In genomic region chr3:25304916-25305315, GRCh38 we compare ENCODE assay signal across 2 cellular contexts.
TF ChIP-seq lines count a peak whose summit lies in the region.

No MANE protein-coding gene starts in this region.

TF ChIP-seq in GM23338, 12 proteins besides CTCF, POLR2A, EP300 and RAD21 (continued from another document):
- TF ChIP-seq ZNF462 (CRISPR knock-in tag; IDR thresholded peaks at IDR 0.05) (no peak), STAT1 (IDR thresholded peaks at IDR 0.05; ENCODE audit: unreplicated experiment) (no peak), ZNF331 (CRISPR knock-in tag; IDR thresholded peaks at IDR 0.05; ENCODE audit: low read depth) (no peak), CREB1 (CRISPR knock-in tag; IDR thresholded peaks at IDR 0.05; ENCODE audit: low read depth) (no peak), ETS1 (IDR thresholded peaks at IDR 0.05) (no peak), ZNF114 (CRISPR knock-in tag; IDR thresholded peaks at IDR 0.05) (no peak), NANOG (IDR thresholded peaks at IDR 0.05; ENCODE audit: borderline replicate concordance) (no peak), JUNB (IDR thresholded peaks at IDR 0.05; ENCODE audit: unreplicated experiment) (no peak), EZH2 (IDR thresholded peaks at IDR 0.05; ENCODE audit: low read depth, unreplicated experiment) (no peak), REST (IDR thresholded peaks at IDR 0.05; ENCODE audit: unreplicated experiment) (no peak)

TF ChIP-seq in WTC11, 78 proteins besides CTCF, POLR2A, EP300 and RAD21 (continued from another document):
- TF ChIP-seq ZNF532 (CRISPR knock-in tag; IDR thresholded peaks at IDR 0.05; ENCODE audit: borderline replicate concordance) (no peak), NR3C1 (CRISPR knock-in tag; conservative IDR thresholded peaks at IDR 0.05; ENCODE audit: low read depth) (no peak), GRHL2 (CRISPR knock-in tag; IDR thresholded peaks at IDR 0.05; ENCODE audit: insufficient replicate concordance, severe bottlenecking) (no peak), ELF4 (CRISPR knock-in tag; IDR thresholded peaks at IDR 0.05; ENCODE audit: low read depth) (no peak), FOXJ3 (CRISPR knock-in tag; IDR thresholded peaks at IDR 0.05; ENCODE audit: borderline replicate concordance) (no peak), ZSCAN18 (CRISPR knock-in tag; IDR thresholded peaks at IDR 0.05) (no peak), ZNF138 (CRISPR knock-in tag; conservative IDR thresholded peaks at IDR 0.05) (no peak), MAX (CRISPR knock-in tag; IDR thresholded peaks at IDR 0.05) (no peak), GTF2I (CRISPR knock-in tag; conservative IDR thresholded peaks at IDR 0.05) (no peak), RELA (CRISPR knock-in tag; IDR thresholded peaks at IDR 0.05; ENCODE audit: borderline replicate concordance) (no peak), MYBL2 (CRISPR knock-in tag; IDR thresholded peaks at IDR 0.05) (no peak), ZBTB43 (CRISPR knock-in tag; IDR thresholded peaks at IDR 0.05) (no peak), USF2 (CRISPR knock-in tag; IDR thresholded peaks at IDR 0.05) (no peak)
